ENCODE assay signal across 23 cellular contexts in genomic region chr2:36706451-36706850, GRCh38. TPM values are rescaled to one million over a fixed set of nuclear protein-coding genes. Genes with fewer than 3 reads are reported as not detected.
DNase-seq lines count a peak whose midpoint lies in the region; ATAC-seq and TF ChIP-seq lines count a peak whose summit lies in the region.
"Had no signal": no experiment of that assay in that cellular context is flagged by ENCODE, and none has a peak within 500 bp of the region (broad histone marks: within the 10 kb centered on the region; RNA-seq: fewer than 3 reads in every experiment).

No MANE protein-coding gene starts in this region.

- H3K9ac ChIP-seq in PC-3 (ENCODE audit: low read length) (no peak overlapping the region), skeletal muscle satellite cell (ENCODE audit: low read depth, low read length) (peak overlapping the region; percentile 8)

- H3K4me3 ChIP-seq in PC-3 (ENCODE audit: low read length) (no peak overlapping the region), fibroblast of the aortic adventitia (ENCODE audit: low read depth, low read length) (no peak overlapping the region), skeletal muscle satellite cell (ENCODE audit: low read length) (no peak overlapping the region)
- H3K4me3 ChIP-seq in effector memory CD4-positive, alpha-beta T cell (ENCODE audit: insufficient read depth, low read depth, low read length, poor library complexity, severe bottlenecking) = no peak overlapping the region
- H3K4me3 ChIP-seq: right lobe of liver, uterus had no signal

- intact Hi-C loops in PC-3 (cut with micrococcal nuclease) = no loop called here
- intact Hi-C loops in MCF 10A (cut with micrococcal nuclease) = no loop called here

- H3K27me3 ChIP-seq in PC-3 (ENCODE audit: low read length) (no peaks in the 10 kb centered on the region), skeletal muscle satellite cell (ENCODE audit: control insufficient read depth, insufficient read depth, low read length) (no peaks in the 10 kb centered on the region)
- H3K27me3 ChIP-seq in effector memory CD4-positive, alpha-beta T cell (replicated peaks; ENCODE audit: control insufficient read depth, insufficient read depth, low read length, poor library complexity, severe bottlenecking) = no peaks in the 10 kb centered on the region
- H3K27me3 ChIP-seq: foreskin keratinocyte, right lobe of liver, uterus had no signal

- no peaks in the 10 kb centered on the region for H3K79me2 ChIP-seq in PC-3 (ENCODE audit: low read length)

- H3K9me3 ChIP-seq in PC-3 (ENCODE audit: low read length) = no peaks in the 10 kb centered on the region
- no peaks in the 10 kb centered on the region for H3K9me3 ChIP-seq in skeletal muscle satellite cell (replicated peaks; ENCODE audit: low read length)
- H3K9me3 ChIP-seq in effector memory CD4-positive, alpha-beta T cell (ENCODE audit: control insufficient read depth, low read length) = no peaks in the 10 kb centered on the region
- H3K9me3 ChIP-seq: right lobe of liver, uterus had no signal

- no peaks in the 10 kb centered on the region for H3K36me3 ChIP-seq in PC-3 (ENCODE audit: low read depth, low read length)
- H3K36me3 ChIP-seq in skeletal muscle satellite cell (ENCODE audit: insufficient read depth, low read length) = no peaks in the 10 kb centered on the region
- H3K36me3 ChIP-seq in effector memory CD4-positive, alpha-beta T cell (ENCODE audit: control insufficient read depth, insufficient read depth, low read length) = no peaks in the 10 kb centered on the region
- H3K36me3 ChIP-seq: right lobe of liver, uterus had no signal

- BruUV-seq in PC-3 (replicated peaks; lab: Mats Ljungman, UMichigan) (no TSS peak), MCF 10A (replicated peaks; lab: Mats Ljungman, UMichigan) (no TSS peak)

- H3K4me2 ChIP-seq in PC-3 (ENCODE audit: low read length) (peak overlapping the region; percentile 39), skeletal muscle satellite cell (ENCODE audit: low read length) (peak overlapping the region; percentile 55)

- H2AFZ ChIP-seq in PC-3 (ENCODE audit: low read length) = no peak overlapping the region

- H3F3A ChIP-seq in PC-3 (ENCODE audit: low read length, unreplicated experiment) = no peaks in the 10 kb centered on the region

- H3K36me3 Mint-ChIP-seq in MCF 10A (ENCODE audit: insufficient read depth, unreplicated experiment) = peaks cover 7% of the 10 kb centered on the region

- peak; percentile 21 for DNase-seq in ELR (ENCODE audit: low read depth)
- DNase-seq in PC-3 = no peak
- DNase-seq in fibroblast of the aortic adventitia (ENCODE audit: low read depth) = peak; percentile 16
- DNase-seq in MCF 10A (ENCODE audit: unreplicated experiment) = no peak
- no peak for DNase-seq in glomerular visceral epithelial cell (ENCODE audit: extremely low spot score)
- no peak for DNase-seq in effector memory CD4-positive, alpha-beta T cell
- DNase-seq: activated CD4-positive, alpha-beta T cell treated with anti-CD3 and anti-CD28 coated beads, Interleukin-2, amount 50 U/mL, for 4 hours; activated naive CD4-positive, alpha-beta T cell treated with anti-CD3 and anti-CD28 coated beads for 36 hours; aorta; endodermal cell; left colon; NCI-H1436 treated with DMSO at 0.1 percent for 48 hours; NK-92 treated with Interleukin-12 subunit alpha and Interleukin-12 subunit beta, amount 100 ng/mL, for 24 hours; occipital lobe; right lobe of liver; SHP77; stimulated activated naive CD8-positive, alpha-beta T cell treated with anti-CD3 and anti-CD28 coated beads, Interleukin-15, amount 100 ng/mL, for 72 hours; uterus had no signal

- no peaks in the 10 kb centered on the region for H3K27me3 Mint-ChIP-seq in MCF 10A (ENCODE audit: insufficient read depth, unreplicated experiment)
- H3K27me3 Mint-ChIP-seq: B cell had no signal

- H3K4me3 Mint-ChIP-seq in MCF 10A (ENCODE audit: unreplicated experiment) = no peak overlapping the region
- H3K4me3 Mint-ChIP-seq: activated naive CD4-positive, alpha-beta T cell treated with anti-CD3 and anti-CD28 coated beads for 36 hours; B cell; endodermal cell; stimulated activated naive CD8-positive, alpha-beta T cell treated with anti-CD3 and anti-CD28 coated beads, Interleukin-15, amount 100 ng/mL, for 72 hours; T-helper 1 cell treated with Interleukin-12 subunit alpha and Interleukin-12 subunit beta and Interleukin-4 antibody, amounts not matched to agents 30 μg/mL and 1 μg/mL, for 36 hours had no signal

- H3K4me1 ChIP-seq in PC-3 (ENCODE audit: insufficient read depth, low read length) (peaks cover 20% of the 10 kb centered on the region), skeletal muscle satellite cell (ENCODE audit: control insufficient read depth, insufficient read depth, low read length) (peaks cover 35% of the 10 kb centered on the region)
- no peaks in the 10 kb centered on the region for H3K4me1 ChIP-seq in effector memory CD4-positive, alpha-beta T cell (ENCODE audit: control insufficient read depth, insufficient read depth, low read length, poor library complexity, severe bottlenecking)
- H3K4me1 ChIP-seq: right lobe of liver, uterus had no signal

- TF ChIP-seq CTCF in PC-3 (conservative IDR thresholded peaks at IDR 0.05; ENCODE audit: low read depth, low read length) (no peak), fibroblast of the aortic adventitia (IDR thresholded peaks at IDR 0.05; ENCODE audit: insufficient read depth, low read length) (no peak), MCF 10A (IDR thresholded peaks at IDR 0.05; ENCODE audit: unreplicated experiment) (no peak)

- H3K9me3 Mint-ChIP-seq in MCF 10A (ENCODE audit: unreplicated experiment) = no peaks in the 10 kb centered on the region

- ATAC-seq in PC-3 = no peak
- ATAC-seq: left colon; right lobe of liver; stimulated activated naive CD8-positive, alpha-beta T cell treated with anti-CD3 and anti-CD28 coated beads, Interleukin-15, amount 100 ng/mL, for 72 hours had no signal

- H3K27ac ChIP-seq in PC-3 (ENCODE audit: low read length) = no peak overlapping the region
- H3K27ac ChIP-seq in effector memory CD4-positive, alpha-beta T cell (ENCODE audit: insufficient read depth, low read length, poor library complexity, severe bottlenecking) = no peak overlapping the region
- H3K27ac ChIP-seq: foreskin keratinocyte, right lobe of liver, uterus, VCaP had no signal

- H3K4me1 Mint-ChIP-seq in MCF 10A (ENCODE audit: insufficient read depth, unreplicated experiment) = peaks cover 5% of the 10 kb centered on the region
- H3K4me1 Mint-ChIP-seq: B cell; stimulated activated naive CD8-positive, alpha-beta T cell treated with anti-CD3 and anti-CD28 coated beads, Interleukin-15, amount 100 ng/mL, for 72 hours had no signal

- CTCF ChIA-PET in PC-3 (lab: Charles Lee) (no interaction called here), MCF 10A (lab: Yijun Ruan, JAX) (interaction anchor here (0.9 to 1.5 kb wide), 4 partner anchors 9 to 73 kb away, joined by 3 to 7 read pairs (median 4); no protein-coding TSS in a partner anchor)

- no peak overlapping the region for H3K27ac Mint-ChIP-seq in MCF 10A (ENCODE audit: low read depth, unreplicated experiment)
- H3K27ac Mint-ChIP-seq: activated naive CD4-positive, alpha-beta T cell treated with anti-CD3 and anti-CD28 coated beads for 36 hours; B cell; endodermal cell; stimulated activated naive CD8-positive, alpha-beta T cell treated with anti-CD3 and anti-CD28 coated beads, Interleukin-15, amount 100 ng/mL, for 72 hours; T-helper 1 cell treated with Interleukin-12 subunit alpha and Interleukin-12 subunit beta and Interleukin-4 antibody, amounts not matched to agents 30 μg/mL and 1 μg/mL, for 36 hours had no signal

- H3K9me2 ChIP-seq in PC-3 (replicated peaks; ENCODE audit: low read length) = no peaks in the 10 kb centered on the region

- POLR2A ChIA-PET in PC-3 (lab: Charles Lee; ENCODE audit: unreplicated experiment) = interaction anchor here (0.7 kb wide), 1 partner anchor 67 kb away, joined by 4 read pairs; no protein-coding TSS in a partner anchor
- POLR2A ChIA-PET in MCF 10A (lab: Yijun Ruan, JAX) = interaction anchor here (0.6 to 0.9 kb wide), 2 partner anchors 9 to 340 kb away, joined by 3 to 5 read pairs; no protein-coding TSS in a partner anchor

- no peaks in the 10 kb centered on the region for H4K20me1 ChIP-seq in PC-3 (ENCODE audit: low read length)

RNA-seq across cellular contexts. Expression of gene VIT, which starts 9.9 kb away (rescaled TPM):
- total RNA-seq in PC-3 (2014; rRNA removed) (not detected in 2 replicates), fibroblast of the aortic adventitia (ENCODE audit: low replicate concordance) (2.0 and 12.9 TPM in 2 replicates), MCF 10A (2022) (not detected in 2 replicates)
- 3.5 and 8.5 TPM in 2 replicates for total RNA-seq in skeletal muscle satellite cell (2012; rRNA removed)
- total RNA-seq: activated naive CD4-positive, alpha-beta T cell treated with anti-CD3 and anti-CD28 coated beads for 36 hours; B cell; foreskin keratinocyte; occipital lobe; right lobe of liver had no signal

Comparison
In these comparisons a context has a peak if more than half of its experiments do, and no peak if none do; other contexts are left out.
1. DNase-seq: peak in ELR (single experiment) and fibroblast of the aortic adventitia (single experiment); none in PC-3 (single experiment), MCF 10A (single experiment), glomerular visceral epithelial cell (single experiment) and effector memory CD4-positive, alpha-beta T cell (0 of 3).